Comparison of ENCODE assay signal across 18 cellular contexts in the genomic region with DNA sequence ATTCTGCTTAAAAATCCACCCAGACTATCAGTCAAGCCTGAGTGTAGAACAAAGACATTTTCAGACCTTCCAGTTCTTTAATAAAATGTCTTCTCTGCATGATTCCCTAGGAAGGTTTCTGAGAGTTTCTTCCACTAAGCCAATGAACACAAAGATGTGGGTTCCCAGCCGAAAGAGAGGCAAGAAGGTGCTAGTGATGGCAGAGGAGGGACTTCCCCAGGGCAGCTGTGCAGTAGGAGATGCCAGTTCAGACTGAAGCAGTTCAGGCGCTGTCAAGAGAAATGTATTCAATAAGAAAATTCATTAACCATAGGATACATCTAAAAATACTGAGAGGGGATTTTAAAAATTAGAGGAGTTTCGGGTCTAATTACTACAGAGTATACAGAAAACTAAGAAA.
A peak's percentile ranks its signal among the peaks of the same experiment; 100 is the strongest.
DNase-seq lines count a peak whose midpoint lies in the region; ATAC-seq and TF ChIP-seq lines count a peak whose summit lies in the region.
"Had no signal": no experiment of that assay in that cellular context is flagged by ENCODE, and none has a peak within 500 bp of the region (broad histone marks: within the 10 kb centered on the region; RNA-seq: fewer than 3 reads in every experiment).

No MANE protein-coding gene starts in this region.

- ATAC-seq in GM18867 (IDR thresholded peaks at IDR 0.05; ENCODE audit: unreplicated experiment): peak; percentile 65
- peak; percentile 48 for ATAC-seq in GM21786 (IDR thresholded peaks at IDR 0.05; ENCODE audit: unreplicated experiment)
- ATAC-seq in T-cell (replicated peaks in 1 of 4): no peak
- ATAC-seq in HG02973 (IDR thresholded peaks at IDR 0.05; ENCODE audit: unreplicated experiment): no peak
- ATAC-seq: GM23338; naive thymus-derived CD4-positive, alpha-beta T cell had no signal

- peak overlapping the region; percentile 82 for H3K4me2 ChIP-seq in OCI-LY3 (ENCODE audit: low read length)
- H3K4me2 ChIP-seq in osteoblast (ENCODE audit: insufficient read depth, low read length): peak overlapping the region; percentile 67
- H3K4me2 ChIP-seq: GM23338 had no signal

- H4K20me1 ChIP-seq in OCI-LY3 (ENCODE audit: insufficient read depth, low read length) (no peaks in the 10 kb centered on the region), osteoblast (ENCODE audit: insufficient read depth, low read length) (no peaks in the 10 kb centered on the region)

- H3K27me3 ChIP-seq in OCI-LY3 (ENCODE audit: low read depth, low read length) (no peaks in the 10 kb centered on the region), osteoblast (ENCODE audit: insufficient read depth, low read length) (no peaks in the 10 kb centered on the region)
- H3K27me3 ChIP-seq: esophagus squamous epithelium had no signal

- H3K36me3 ChIP-seq in OCI-LY3 (replicated peaks; ENCODE audit: low read depth, low read length): no peaks in the 10 kb centered on the region
- no peaks in the 10 kb centered on the region for H3K36me3 ChIP-seq in osteoblast (ENCODE audit: insufficient read depth, low read length)
- H3K36me3 ChIP-seq: esophagus squamous epithelium had no signal

- H3K27ac Mint-ChIP-seq in T-cell: no peak overlapping the region
- H3K27ac Mint-ChIP-seq: activated naive CD4-positive, alpha-beta T cell treated with anti-CD3 and anti-CD28 coated beads, Interleukin-2, amount 10 ng/mL, durations not matched to agents 7 days and 5 days; GM23338; IgD-negative memory B cell; naive thymus-derived CD4-positive, alpha-beta T cell had no signal

- TF ChIP-seq CTCF in OCI-LY3 (IDR thresholded peaks at IDR 0.05; ENCODE audit: low read depth, low read length) (no peak), osteoblast (IDR thresholded peaks at IDR 0.05; ENCODE audit: extremely low read depth, low read depth, low read length) (no peak)

- DNase-seq in osteoblast (ENCODE audit: insufficient read length, low spot score, missing footprints) (no peak), T-cell (no peak), NCI-H446 treated with DMSO at 0.1 percent for 48 hours (lab: John Stamatoyannopoulos, UW) (no peak)
- DNase-seq: activated CD4-positive, CD25-positive, alpha-beta regulatory T cell; activated CD8-positive, alpha-beta memory T cell treated with anti-CD3 and anti-CD28 coated beads, Interleukin-2, amount 50 U/mL, for 48 hours; activated naive CD4-positive, alpha-beta T cell treated with anti-CD3 and anti-CD28 coated beads, Interleukin-2, amount 10 ng/mL, durations not matched to agents 7 days and 5 days; EL; esophagus squamous epithelium; naive thymus-derived CD4-positive, alpha-beta T cell; NCI-H510A; stimulated activated CD4-positive, alpha-beta T cell treated with anti-CD3 and anti-CD28 coated beads, Interleukin-15, amount 100 ng/mL, for 24 hours had no signal

- H3K79me2 ChIP-seq in OCI-LY3 (ENCODE audit: low read length): no peaks in the 10 kb centered on the region
- no peaks in the 10 kb centered on the region for H3K79me2 ChIP-seq in osteoblast (ENCODE audit: insufficient read depth, low read length)

- POLR2A ChIA-PET in T-cell (lab: Charles Lee): no interaction called here

- peaks cover 0 to 5% (median 0%) of the 10 kb centered on the region in 3 donors for H3K9me3 Mint-ChIP-seq in T-cell
- H3K9me3 Mint-ChIP-seq: activated naive CD4-positive, alpha-beta T cell treated with anti-CD3 and anti-CD28 coated beads, Interleukin-2, amount 10 ng/mL, durations not matched to agents 7 days and 5 days had no signal

- no peak overlapping the region for H3K4me3 Mint-ChIP-seq in T-cell
- H3K4me3 Mint-ChIP-seq: activated naive CD4-positive, alpha-beta T cell treated with anti-CD3 and anti-CD28 coated beads, Interleukin-2, amount 10 ng/mL, durations not matched to agents 7 days and 5 days; GM23338; IgD-negative memory B cell; naive thymus-derived CD4-positive, alpha-beta T cell had no signal

- H3K9me3 ChIP-seq in OCI-LY3 (ENCODE audit: insufficient read depth, low read length) (no peaks in the 10 kb centered on the region), osteoblast (ENCODE audit: low read depth, low read length) (no peaks in the 10 kb centered on the region)
- H3K9me3 ChIP-seq: esophagus squamous epithelium had no signal

- H2AFZ ChIP-seq in OCI-LY3 (ENCODE audit: low read depth, low read length) (no peak overlapping the region; the same call in 1 of the 2 replicates), osteoblast (ENCODE audit: low read length) (peak overlapping the region; percentile 86)
- H2AFZ ChIP-seq: GM23338 had no signal

- H3K4me3 ChIP-seq in OCI-LY3 (ENCODE audit: low read length): peak overlapping the region; percentile 58
- no peak overlapping the region for H3K4me3 ChIP-seq in osteoblast (ENCODE audit: insufficient read depth, low read length)
- H3K4me3 ChIP-seq: GM23338 had no signal

- H3K9ac ChIP-seq in OCI-LY3 (ENCODE audit: low read length): no peak overlapping the region

- H3K4me1 ChIP-seq in OCI-LY3 (ENCODE audit: low read length) (peaks cover 15% of the 10 kb centered on the region), osteoblast (ENCODE audit: insufficient read depth, low read length) (no peaks in the 10 kb centered on the region)
- H3K4me1 ChIP-seq: esophagus squamous epithelium had no signal

- no peaks in the 10 kb centered on the region for H3K4me1 Mint-ChIP-seq in T-cell
- H3K4me1 Mint-ChIP-seq: activated naive CD4-positive, alpha-beta T cell treated with anti-CD3 and anti-CD28 coated beads, Interleukin-2, amount 10 ng/mL, durations not matched to agents 7 days and 5 days; IgD-negative memory B cell; naive thymus-derived CD4-positive, alpha-beta T cell had no signal

- CTCF ChIA-PET in T-cell (lab: Charles Lee): no interaction called here

- H3K36me3 Mint-ChIP-seq in T-cell: no peaks in the 10 kb centered on the region
- H3K36me3 Mint-ChIP-seq: activated naive CD4-positive, alpha-beta T cell treated with anti-CD3 and anti-CD28 coated beads, Interleukin-2, amount 10 ng/mL, durations not matched to agents 7 days and 5 days; IgD-negative memory B cell; naive thymus-derived CD4-positive, alpha-beta T cell had no signal

- H3K27ac ChIP-seq in OCI-LY3 (ENCODE audit: low read length) (no peak overlapping the region), osteoblast (ENCODE audit: low read depth, low read length) (no peak overlapping the region)
- H3K27ac ChIP-seq: C4-2B, esophagus squamous epithelium had no signal

- H3K27me3 Mint-ChIP-seq in T-cell: no peaks in the 10 kb centered on the region
- H3K27me3 Mint-ChIP-seq: activated naive CD4-positive, alpha-beta T cell treated with anti-CD3 and anti-CD28 coated beads, Interleukin-2, amount 10 ng/mL, durations not matched to agents 7 days and 5 days; IgD-negative memory B cell; naive thymus-derived CD4-positive, alpha-beta T cell had no signal

Comparison
In these comparisons a context has a peak if more than half of its experiments do, and no peak if none do; other contexts are left out.
1. ATAC-seq: peak in GM18867 (single experiment) and GM21786 (single experiment); none in T-cell (0 of 4) and HG02973 (single experiment).